14 cellular contexts compared by ENCODE assay signal in genomic region chr1:65021792-65022191, GRCh38. TPM values are rescaled to one million over a fixed set of nuclear protein-coding genes. Genes with fewer than 3 reads are reported as not detected.
A peak's percentile ranks its signal among the peaks of the same experiment; 100 is the strongest.
DNase-seq lines count a peak whose midpoint lies in the region; ATAC-seq and TF ChIP-seq lines count a peak whose summit lies in the region.
"Had no signal": no experiment of that assay in that cellular context is flagged by ENCODE, and none has a peak within 500 bp of the region (broad histone marks: within the 10 kb centered on the region; RNA-seq: fewer than 3 reads in every experiment).

No MANE protein-coding gene starts in this region.

- H3K27me3 ChIP-seq in gastroesophageal sphincter (no peaks in the 10 kb centered on the region), neural progenitor cell (no peaks in the 10 kb centered on the region)
- H3K27me3 ChIP-seq: BLaER1 had no signal

- no peak for TF ChIP-seq EP300 in gastroesophageal sphincter (IDR thresholded peaks at IDR 0.05)

- no peaks in the 10 kb centered on the region for H3K9me3 Mint-ChIP-seq in neural progenitor cell
- H3K9me3 Mint-ChIP-seq: HFFc6 had no signal

- peak; percentile 50 for ATAC-seq in gastroesophageal sphincter
- ATAC-seq in omental fat pad (ENCODE audit: low FRiP score): peak; percentile 39
- ATAC-seq in HG02973 (IDR thresholded peaks at IDR 0.05; ENCODE audit: unreplicated experiment): no peak

- H3K4me3 ChIP-seq in gastroesophageal sphincter: no peak overlapping the region
- no peak overlapping the region for H3K4me3 ChIP-seq in neural progenitor cell
- H3K4me3 ChIP-seq: BLaER1 had no signal

- H3K4me2 ChIP-seq in neural progenitor cell: no peak overlapping the region
- H3K4me2 ChIP-seq: BLaER1, KMS-11 had no signal

- H3K4me1 ChIP-seq in gastroesophageal sphincter: peaks cover 0 to 25% (median 5%) of the 10 kb centered on the region in 3 donors
- no peaks in the 10 kb centered on the region for H3K4me1 ChIP-seq in neural progenitor cell
- H3K4me1 ChIP-seq: BLaER1 had no signal

- WGBS in gastroesophageal sphincter (ENCODE audit: low coverage in 1 of 2), 2 donors: 10 to 29% methylated on average over 1 of the region's 1 CpG

- no peak overlapping the region for H3K4me3 Mint-ChIP-seq in neural progenitor cell
- H3K4me3 Mint-ChIP-seq: HFFc6 had no signal

- H3K9ac ChIP-seq in neural progenitor cell: no peak overlapping the region
- H3K9ac ChIP-seq: BLaER1, KMS-11 had no signal

- H3K9me3 ChIP-seq in gastroesophageal sphincter: no peaks in the 10 kb centered on the region
- H3K9me3 ChIP-seq in neural progenitor cell (ENCODE audit: low read depth): no peaks in the 10 kb centered on the region

- no peaks in the 10 kb centered on the region for H4K20me1 ChIP-seq in neural progenitor cell (ENCODE audit: low read depth)

- H3F3A ChIP-seq in neural progenitor cell (ENCODE audit: low read depth): peaks cover 5% of the 10 kb centered on the region

- DNase-seq in CMK (ENCODE audit: low read depth) (peak; percentile 22), NCI-H446 treated with DMSO at 0.1 percent for 48 hours (lab: John Stamatoyannopoulos, UW) (peak; percentile 23), omental fat pad (ENCODE audit: low spot score) (no peak), HuH-7.5 (ENCODE audit: low spot score) (no peak), neural progenitor cell (ENCODE audit: low spot score) (no peak)
- DNase-seq: GOT3, HFFc6, NCI-H1092, NCI-H748 treated with DMSO at 0.1 percent for 48 hours, SIG-M5 had no signal

- H3K79me2 ChIP-seq in neural progenitor cell (ENCODE audit: low read depth): no peaks in the 10 kb centered on the region

- H2AFZ ChIP-seq in neural progenitor cell (replicated peaks): no peak overlapping the region

- H3K27ac ChIP-seq in gastroesophageal sphincter: no peak overlapping the region
- no peak overlapping the region for H3K27ac ChIP-seq in neural progenitor cell
- H3K27ac ChIP-seq: BLaER1, KMS-11 had no signal

- H3K36me3 ChIP-seq in gastroesophageal sphincter (no peaks in the 10 kb centered on the region), neural progenitor cell (no peaks in the 10 kb centered on the region)
- H3K36me3 ChIP-seq: BLaER1 had no signal

- H3K36me3 Mint-ChIP-seq in neural progenitor cell: no peaks in the 10 kb centered on the region

- no peak for TF ChIP-seq CTCF in gastroesophageal sphincter (IDR thresholded peaks at IDR 0.05)
- no peak for TF ChIP-seq CTCF in omental fat pad (IDR thresholded peaks at IDR 0.05)
- no peak for TF ChIP-seq CTCF in neural progenitor cell (IDR thresholded peaks at IDR 0.05)

- peaks cover 3% of the 10 kb centered on the region for H3K27me3 Mint-ChIP-seq in neural progenitor cell (ENCODE audit: insufficient read depth, low read depth)

- no peak overlapping the region for H3K27ac Mint-ChIP-seq in neural progenitor cell
- H3K27ac Mint-ChIP-seq: HFFc6 had no signal

- peaks cover 4% of the 10 kb centered on the region for H3K4me1 Mint-ChIP-seq in neural progenitor cell

- TF ChIP-seq POLR2A in gastroesophageal sphincter (IDR thresholded peaks at IDR 0.05): no peak

RNA-seq across cellular contexts. Expression of gene JAK1, which starts 55.4 kb away (rescaled TPM):
- total RNA-seq in gastroesophageal sphincter (100 to 1,000 TPM; 132 to 166 (median 161) TPM), omental fat pad (100 to 1,000 TPM; 175 to 303 (median 204) TPM), neural progenitor cell (ENCODE audit: low replicate concordance) (5.0 and 6.5 TPM in 2 replicates)

Comparison
In these comparisons a context has a peak if more than half of its experiments do, and no peak if none do; other contexts are left out.
1. DNase-seq: peak in CMK (single experiment) and NCI-H446 treated with DMSO at 0.1 percent for 48 hours (single experiment); none in omental fat pad (single experiment), HuH-7.5 (single experiment) and neural progenitor cell (single experiment).
2. RNA of gene JAK1, which starts 55.4 kb away (total RNA-seq): 175 to 303 TPM in omental fat pad and 132 to 166 TPM in gastroesophageal sphincter; 5.0 to 6.5 TPM in neural progenitor cell; every median in the first group is over 10 times any median in the second.